11 cellular contexts compared by ENCODE assay signal in the genomic region with DNA sequence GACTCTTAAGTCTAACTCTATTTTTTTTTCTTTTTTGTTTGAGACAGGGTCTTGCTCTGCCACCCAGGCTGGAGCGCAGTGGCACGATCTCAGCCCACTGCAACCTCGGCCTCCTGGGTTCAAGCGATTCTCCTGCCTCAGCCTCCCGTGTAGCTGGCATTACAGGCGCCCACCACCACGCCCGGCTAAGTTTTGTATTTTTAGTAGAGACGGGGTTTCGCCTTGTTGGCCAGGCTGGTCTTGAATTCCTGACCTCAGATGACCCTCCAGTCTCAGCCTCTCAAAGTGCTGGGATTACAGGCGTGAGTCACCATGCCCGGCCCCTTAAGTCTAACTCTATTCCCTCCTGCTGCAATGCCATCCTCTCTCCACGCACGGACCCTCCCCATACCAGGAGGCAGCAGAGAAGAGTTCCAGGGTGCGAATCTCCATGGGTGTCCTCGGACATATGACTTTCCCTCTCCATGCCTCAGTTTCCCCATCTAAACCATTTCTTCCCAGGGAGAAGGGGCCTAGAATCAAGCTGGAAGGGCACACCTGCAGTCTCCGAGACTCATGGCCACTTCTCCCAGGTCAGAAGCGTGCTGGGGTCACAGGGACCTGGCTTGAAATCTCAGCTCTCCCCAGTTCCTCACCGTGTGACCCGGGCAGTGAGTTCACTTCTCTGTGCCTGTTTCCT. TPM values are rescaled to one million over a fixed set of nuclear protein-coding genes. Genes with fewer than 3 reads are reported as not detected.
DNase-seq lines count a peak whose midpoint lies in the region; ATAC-seq, FAIRE-seq and TF ChIP-seq lines count a peak whose summit lies in the region.
"Not testable (repeated sequence)": the region's sequence is repeated elsewhere in the genome, so short reads cannot be mapped to it uniquely, and the experiment has no call there.
"Had no signal": no experiment of that assay in that cellular context is flagged by ENCODE, and none has a peak within 500 bp of the region (broad histone marks: within the 10 kb centered on the region; RNA-seq: fewer than 3 reads in every experiment).

No MANE protein-coding gene starts in this region.

- peaks cover 91% of the 10 kb centered on the region for H3K4me1 ChIP-seq in A549
- H3K4me1 ChIP-seq in HCT116 (ENCODE audit: control insufficient read depth in 1 of 2, insufficient read depth in 2 of 2, low read length in 2 of 2), result peaks cover 84 to 96% of the 10 kb centered on the region in 2 experiments
- peaks cover 21% of the 10 kb centered on the region for H3K4me1 ChIP-seq in RWPE2 (ENCODE audit: insufficient read depth, poor library complexity, severe bottlenecking)
- H3K4me1 ChIP-seq in K562 (replicated peaks in 1 of 2; ENCODE audit: control insufficient read depth in 2 of 2, insufficient read depth in 2 of 2, low read length in 2 of 2), result peaks cover 26 to 30% of the 10 kb centered on the region in 2 experiments
- peaks cover 98% of the 10 kb centered on the region for H3K4me1 ChIP-seq in HepG2 (ENCODE audit: insufficient read depth, low read length)
- peaks cover 38% of the 10 kb centered on the region for H3K4me1 ChIP-seq in stomach smooth muscle (ENCODE audit: control insufficient read depth, insufficient read depth, low read length)

- 0 out of 2 replicates have a peak, but pooled peaks have one; percentile 9 for TF ChIP-seq POLR2A in A549 (IDR thresholded peaks at IDR 0.05; ENCODE audit: low read length)
- not testable (repeated sequence) for TF ChIP-seq POLR2A in HCT116 (IDR thresholded peaks at IDR 0.05; ENCODE audit: borderline replicate concordance, extremely low read depth, insufficient read depth, insufficient read length); K562 (conservative IDR thresholded peaks at IDR 0.05); HepG2 (IDR thresholded peaks at IDR 0.05; ENCODE audit: insufficient read depth in 1 of 2, low read depth in 2 of 2, low read length in 2 of 2)

- ATAC-seq in A549 (peak in 1 of 2 experiments; percentile 9; a peak in 3 of 6 replicates), HCT116 (peak; percentile 37), omental fat pad (ENCODE audit: low FRiP score) (peak; percentile 30)
- ATAC-seq in RWPE2 (ENCODE audit: low read depth); K562; HepG2: not testable (repeated sequence)

- 17% methylated on average over 20 of the region's 20 CpGs for WGBS in A549 (ENCODE audit: missing lambda C conversion rate)
- 63% methylated on average over 20 of the region's 20 CpGs for WGBS in K562 (ENCODE audit: insufficient coverage, low coverage, missing lambda C conversion rate)
- WGBS in HepG2 (ENCODE audit: low lambda C conversion rate), result 47% methylated on average over 18 of the region's 20 CpGs

- H3K4me2 ChIP-seq in A549 (peak overlapping the region; percentile 89), HCT116 (ENCODE audit: low read length) (peak overlapping the region; percentile 76), K562 (ENCODE audit: insufficient read depth, low read length) (peak overlapping the region; percentile 67; the same call in 1 of the 2 replicates), HepG2 (ENCODE audit: low read depth, low read length) (peak overlapping the region; percentile 94)

- POLR2A ChIA-PET in A549 (lab: Yijun Ruan, JAX), result interaction anchor here (0.6 to 4.0 kb wide), 13 partner anchors 9 to 57 kb away, joined by 3 to 53 read pairs (median 8); no protein-coding TSS in a partner anchor
- POLR2A ChIA-PET in HCT116 (lab: Charles Lee), result interaction anchor here (0.7 to 5.8 kb wide), 10 partner anchors 9 to 53 kb away, joined by 3 to 36 read pairs (median 4); no protein-coding TSS in a partner anchor
- POLR2A ChIA-PET in K562 (lab: Yijun Ruan, JAX), result interaction anchor here (0.9 to 1.6 kb wide), 2 partner anchors 19 to 28 kb away, joined by 4 to 5 read pairs; no protein-coding TSS in a partner anchor
- POLR2A ChIA-PET in HepG2 (lab: Yijun Ruan, JAX), result interaction anchor here (1.0 to 4.0 kb wide), 6 partner anchors 14 to 48 kb away, joined by 3 to 45 read pairs (median 8); no protein-coding TSS in a partner anchor

- H4K20me1 ChIP-seq in HCT116 (ENCODE audit: insufficient read depth); K562 (replicated peaks; ENCODE audit: control insufficient read depth, insufficient read depth, low read length); HepG2 (ENCODE audit: insufficient read depth, low read length): not testable (repeated sequence)

- not testable (repeated sequence) for TF ChIP-seq EP300 in A549 (IDR thresholded peaks at IDR 0.05); K562 (IDR thresholded peaks at IDR 0.05; ENCODE audit: low read length); HepG2 (IDR thresholded peaks at IDR 0.05; ENCODE audit: low read depth in 2 of 2, low read length in 2 of 2); HepG2 (CRISPR knock-in tag; IDR thresholded peaks at IDR 0.05; ENCODE audit: borderline replicate concordance)

- in situ Hi-C loops in K562 (cut with MboI); HepG2 (cut with HindIII; ENCODE audit: extremely low pct_ligation_motif_present, low pct_unique_long_range_greater_than_20kb): not testable (repeated sequence)

- H3K4me3 ChIP-seq in A549 (peak overlapping the region; percentile 2; the same call in 2 of the 3 replicates), HCT116 (replicated peaks in 1 of 2; ENCODE audit: low read depth in 1 of 2, low read length in 2 of 2) (peak overlapping the region; percentile 26 to 44), HepG2 (replicated peaks in 1 of 3; ENCODE audit: insufficient read depth in 1 of 3, low read depth in 2 of 3, low read length in 3 of 3) (peak overlapping the region; percentile 27 to 72 (median 53); a peak in 4 of 6 replicates), stomach smooth muscle (ENCODE audit: low read length in 2 of 2) (peak overlapping the region in 1 of 2 donors; percentile 29)
- not testable (repeated sequence) for H3K4me3 ChIP-seq in RWPE2 (ENCODE audit: severe bottlenecking); K562

- intact Hi-C loops in HCT116 (cut with micrococcal nuclease), result loop anchor here (5.0 kb wide), 1 partner anchor 35 kb away; the partner anchor contains the start of gene CBLC
- intact Hi-C loops in K562 (cut with micrococcal nuclease); HepG2 (cut with micrococcal nuclease; ENCODE audit: unreplicated experiment): not testable (repeated sequence)

- not testable (repeated sequence) for H3K36me3 ChIP-seq in HCT116 (ENCODE audit: control insufficient read depth in 1 of 2, insufficient read depth in 2 of 2, low read length in 2 of 2); RWPE2 (ENCODE audit: low read depth); K562 (ENCODE audit: control insufficient read depth, insufficient read depth, low read length); HepG2 (replicated peaks in 1 of 2; ENCODE audit: control insufficient read depth in 1 of 2, insufficient read depth in 2 of 2, low read length in 2 of 2); stomach smooth muscle (ENCODE audit: control insufficient read depth in 2 of 2, insufficient read depth in 2 of 2, low read length in 2 of 2)

- not testable (repeated sequence) for H3K9me3 ChIP-seq in A549; HCT116 (ENCODE audit: control insufficient read depth in 1 of 2, insufficient read depth in 1 of 2, low read depth in 1 of 2, low read length in 2 of 2); RWPE2 (ENCODE audit: severe bottlenecking); K562 (replicated peaks; ENCODE audit: control insufficient read depth, insufficient read depth, low read depth, low read length); HepG2 (ENCODE audit: low read length); stomach smooth muscle (ENCODE audit: control insufficient read depth in 2 of 2, low read length in 2 of 2)

- H2AFZ ChIP-seq in HCT116 (ENCODE audit: low read depth, low read length, poor library complexity, severe bottlenecking); HepG2 (ENCODE audit: low read length): not testable (repeated sequence)
- peak overlapping the region; percentile 90 for H2AFZ ChIP-seq in K562 (ENCODE audit: low read depth, low read length)

- H3K9me1 ChIP-seq in K562 (ENCODE audit: control insufficient read depth, insufficient read depth, low read length), result not testable (repeated sequence)

- H3K79me2 ChIP-seq in HCT116 (ENCODE audit: insufficient read depth, low read length); K562 (ENCODE audit: control insufficient read depth, insufficient read depth, low read length); HepG2 (ENCODE audit: insufficient read depth, low read length): not testable (repeated sequence)

- H3K9ac ChIP-seq in HCT116 (ENCODE audit: low read length) (peak overlapping the region; percentile 77), K562 (ENCODE audit: insufficient read depth in 1 of 2, low read depth in 2 of 2, low read length in 2 of 2) (peak overlapping the region; percentile 46 to 82; a peak in 2 of 4 replicates), HepG2 (ENCODE audit: insufficient read depth, low read depth, low read length) (peak overlapping the region; percentile 63; the same call in 1 of the 2 replicates), stomach smooth muscle (ENCODE audit: low read length in 2 of 2) (peak overlapping the region; percentile 21 to 60)

- FAIRE-seq in A549 (lab: Jason Lieb, UNC); HepG2 (lab: Jason Lieb, UNC): not testable (repeated sequence)
- peak; percentile 32 for FAIRE-seq in K562 (lab: Jason Lieb, UNC)

- BruUV-seq in HCT116 (replicated peaks; lab: Mats Ljungman, UMichigan), result TSS peak; percentile 90
- BruUV-seq in K562 (replicated peaks; lab: Mats Ljungman, UMichigan); HepG2 (replicated peaks; lab: Mats Ljungman, UMichigan): not testable (repeated sequence)

- not testable (repeated sequence) for H3K27me3 ChIP-seq in HCT116 (ENCODE audit: insufficient read depth, low read length); RWPE2 (ENCODE audit: insufficient read depth, poor library complexity, severe bottlenecking); K562 (ENCODE audit: control insufficient read depth in 2 of 2, insufficient read depth in 2 of 2, low read length in 2 of 2); HepG2 (ENCODE audit: control insufficient read depth in 1 of 2, insufficient read depth in 2 of 2, low read length in 2 of 2); stomach smooth muscle (ENCODE audit: control insufficient read depth in 1 of 2, insufficient read depth in 2 of 2, low read length in 2 of 2)

- H3K27ac ChIP-seq in A549, result peak overlapping the region; percentile 92 to 99
- peak overlapping the region; percentile 95 for H3K27ac ChIP-seq in HCT116 (ENCODE audit: low read depth, low read length)
- H3K27ac ChIP-seq in RWPE2 (ENCODE audit: poor library complexity, severe bottlenecking), result peak overlapping the region; percentile 96
- peak overlapping the region; percentile 76; the same call in 2 of the 3 replicates for H3K27ac ChIP-seq in K562 (ENCODE audit: extremely low read depth, low read depth, low read length)
- H3K27ac ChIP-seq in HepG2 (ENCODE audit: extremely low read length, insufficient read depth, low read length), result peak overlapping the region; percentile 73
- peak overlapping the region; percentile 74 for H3K27ac ChIP-seq in stomach smooth muscle (ENCODE audit: low read length)

- CTCF ChIA-PET in A549 (lab: Yijun Ruan, JAX) (interaction anchor here (1.1 to 42.5 kb wide), 8 partner anchors 16 to 154 kb away, joined by 3 to 1899 read pairs (median 6); partner anchors contain the start of genes BCL3, CBLC and NECTIN2), HCT116 (lab: Charles Lee) (interaction anchor here (0.8 to 3.5 kb wide), 4 partner anchors 19 to 160 kb away, joined by 3 to 25 read pairs (median 6); no protein-coding TSS in a partner anchor)
- CTCF ChIA-PET in K562 (lab: Yijun Ruan, JAX; ENCODE audit: low intra/inter-chr PET ratio); HepG2 (lab: Yijun Ruan, JAX; ENCODE audit: low intra/inter-chr PET ratio, low total read pairs): not testable (repeated sequence)

- peak in 1 of 2 experiments; percentile 91 for DNase-seq in A549 (ENCODE audit: low read depth in 1 of 2, low spot score in 1 of 2)
- peak; percentile 32 for DNase-seq in HCT116 (ENCODE audit: low read depth, low spot score)
- not testable (repeated sequence) for DNase-seq in RWPE2 (ENCODE audit: low spot score); K562 (ENCODE audit: extremely low read depth in 1 of 4, low spot score in 3 of 4); HepG2 (ENCODE audit: low spot score); omental fat pad (ENCODE audit: low spot score)
- DNase-seq in fibroblast of gingiva (ENCODE audit: low read depth), result peak; percentile 55

- H3K9me2 ChIP-seq in HCT116 (ENCODE audit: insufficient read depth), result not testable (repeated sequence)

- RAD21 ChIA-PET in HCT116 (lab: Charles Lee; ENCODE audit: low non-redundant PET in 1 of 2, low total read pairs in 2 of 2, uncharacterized antibody in 2 of 2, unreplicated experiment in 2 of 2), result interaction anchor here (0.6 to 1.5 kb wide), 7 partner anchors 11 to 125 kb away, joined by 3 to 10 read pairs (median 4); no protein-coding TSS in a partner anchor

- not testable (repeated sequence) for TF ChIP-seq RAD21 in A549 (conservative IDR thresholded peaks at IDR 0.05 in 1 of 2, IDR thresholded peaks at IDR 0.05 in 1 of 2); HCT116 (IDR thresholded peaks at IDR 0.05; ENCODE audit: low read depth); K562 (CRISPR knock-in tag; conservative IDR thresholded peaks at IDR 0.05 in 1 of 2, IDR thresholded peaks at IDR 0.05 in 1 of 2); HepG2 (CRISPR knock-in tag; IDR thresholded peaks at IDR 0.05)

- TF ChIP-seq CTCF in A549 (IDR thresholded peaks at IDR 0.05); HCT116 (IDR thresholded peaks at IDR 0.05 in 2 of 3, conservative IDR thresholded peaks at IDR 0.05 in 1 of 3; ENCODE audit: borderline replicate concordance in 1 of 3, insufficient read depth in 1 of 3, low read depth in 2 of 3, low read length in 2 of 3); RWPE2 (IDR thresholded peaks at IDR 0.05; ENCODE audit: poor library complexity, severe bottlenecking); K562 (IDR thresholded peaks at IDR 0.05 in 2 of 3, conservative IDR thresholded peaks at IDR 0.05 in 1 of 3; ENCODE audit: insufficient read depth in 2 of 3, low read depth in 1 of 3, low read length in 3 of 3); HepG2 (CRISPR knock-in tag; IDR thresholded peaks at IDR 0.05); omental fat pad (IDR thresholded peaks at IDR 0.05): not testable (repeated sequence)

RNA-seq across cellular contexts. Expression of gene BCL3, which starts 6.0 kb away (rescaled TPM):
- polyA plus RNA-seq in A549 (2011; rRNA removed), result 22.6 and 25.3 TPM in 2 replicates
- polyA plus RNA-seq in A549 (2012; cell fraction: cytosol; rRNA removed), result 103 and 138 TPM in 2 replicates
- 302 and 387 TPM in 2 replicates for polyA plus RNA-seq in A549 (2012; cell fraction: nucleus; rRNA removed)
- polyA plus RNA-seq in A549 (2017; fragmentation: RNase III; extraction: RNeasy Plus Mini Kit Qiagen cat#74134 plus additional on column Dnase treatment), result 49.6 to 80.7 TPM (median 72.1 TPM) in 3 replicates
- polyA minus RNA-seq in A549 (2011; rRNA and poly(A)+ RNA removed), result 27.4 and 33.8 TPM in 2 replicates
- total RNA-seq in HCT116 (2021; ENCODE audit: unreplicated experiment), result 37.9 TPM
- 33.1 and 43.5 TPM in 2 replicates for polyA plus RNA-seq in HCT116 (2012)
- total RNA-seq in K562 (2011; cell fraction: chromatin; rRNA removed; ENCODE audit: low replicate concordance), result 3.7 and 11.5 TPM in 2 replicates
- 6.4 and 6.8 TPM in 2 replicates for total RNA-seq in K562 (2011; cell fraction: nucleolus; rRNA removed)
- 2.5 and 7.1 TPM in 2 replicates for total RNA-seq in K562 (2011; cell fraction: nucleoplasm; rRNA removed)
- total RNA-seq in K562 (2014; rRNA removed), result 1.1 TPM in 2 replicates
- total RNA-seq in K562 (2014; rRNA removed; fragmentation: Illumina TruSeq; extraction: Trizol), result 0.07 TPM in 1 of 2 replicates, not detected in the other
- total RNA-seq in K562 (2015; rRNA removed; fragmentation: Illumina TruSeq; extraction: Trizol), result 0.33 and 0.72 TPM in 2 replicates
- total RNA-seq in K562 (2021), result 1.9 and 2.4 TPM in 2 replicates
- 0.28 and 1.2 TPM in 2 replicates for polyA plus RNA-seq in K562 (2011; rRNA removed)
- 0.43 and 2.4 TPM in 2 replicates for polyA plus RNA-seq in K562 (2011; cell fraction: cytosol; rRNA removed)
- polyA plus RNA-seq in K562 (2011; cell fraction: nucleus; rRNA removed), result 5.5 and 6.5 TPM in 2 replicates
- polyA plus RNA-seq in K562 (2012), result 2.5 and 9.1 TPM in 2 replicates
- polyA plus RNA-seq in K562 (2014; fragmentation: Illumina TruSeq; extraction: Trizol), result 0.67 and 0.93 TPM in 2 replicates
- under 1 TPM in 1 of 2 experiments, not detected in 1; 0.03 TPM for polyA plus RNA-seq in K562 (2014; fragmentation: Nextera tagmentation; extraction: Ambion mirVana)
- polyA plus RNA-seq in K562 (2014; rRNA removed), result 0.97 and 2.4 TPM in 2 replicates
- 0.21 TPM in 1 of 2 replicates, not detected in the other for polyA minus RNA-seq in K562 (2011; rRNA and poly(A)+ RNA removed)
- polyA minus RNA-seq in K562 (2011; cell fraction: cytosol; rRNA and poly(A)+ RNA removed), result 2.5 TPM in 2 replicates
- 0.78 and 2.3 TPM in 2 replicates for polyA minus RNA-seq in K562 (2011; cell fraction: nucleus; rRNA and poly(A)+ RNA removed)
- total RNA-seq in HepG2 (2016; rRNA removed; fragmentation: Illumina TruSeq; extraction: Trizol), result 2.0 and 4.0 TPM in 2 replicates
- 4.5 and 8.9 TPM in 2 replicates for total RNA-seq in HepG2 (2016; cell fraction: cytosol; rRNA removed; fragmentation: Illumina TruSeq; extraction: Trizol; ENCODE audit: low read depth)
- total RNA-seq in HepG2 (2016; cell fraction: insoluble cytoplasmic fraction; rRNA removed; fragmentation: Illumina TruSeq; extraction: Trizol), result 1.9 and 4.2 TPM in 2 replicates
- 8.2 and 10.1 TPM in 2 replicates for total RNA-seq in HepG2 (2016; cell fraction: membrane; rRNA removed; fragmentation: Illumina TruSeq; extraction: Trizol)
- 3.1 and 4.6 TPM in 2 replicates for total RNA-seq in HepG2 (2016; cell fraction: nucleus; rRNA removed; fragmentation: Illumina TruSeq; extraction: Trizol)
- polyA plus RNA-seq in HepG2 (2011; rRNA removed), result 2.3 and 2.6 TPM in 2 replicates
- polyA plus RNA-seq in HepG2 (2011; cell fraction: cytosol; rRNA removed), result 1.8 and 3.4 TPM in 2 replicates
- polyA plus RNA-seq in HepG2 (2011; cell fraction: nucleus; rRNA removed), result 23.1 and 29.5 TPM in 2 replicates
- 6.8 and 9.9 TPM in 2 replicates for polyA plus RNA-seq in HepG2 (2012)
- polyA plus RNA-seq in HepG2 (2016; cell fraction: cytosol; fragmentation: Illumina TruSeq; extraction: Trizol; ENCODE audit: low read depth), result 13.0 TPM in 2 replicates
- polyA plus RNA-seq in HepG2 (2016; cell fraction: insoluble cytoplasmic fraction; fragmentation: Illumina TruSeq; extraction: Trizol; ENCODE audit: low read depth), result 8.2 and 12.0 TPM in 2 replicates
- polyA plus RNA-seq in HepG2 (2016; cell fraction: membrane; fragmentation: Illumina TruSeq; extraction: Trizol; ENCODE audit: low read depth), result 18.9 and 20.6 TPM in 2 replicates
- 17.9 and 18.7 TPM in 2 replicates for polyA plus RNA-seq in HepG2 (2016; cell fraction: nucleus; fragmentation: Illumina TruSeq; extraction: Trizol; ENCODE audit: insufficient read depth, low read depth)
- polyA minus RNA-seq in HepG2 (2011; rRNA and poly(A)+ RNA removed; ENCODE audit: low replicate concordance), result 5.3 and 5.6 TPM in 2 replicates
- polyA minus RNA-seq in HepG2 (2011; cell fraction: cytosol; rRNA and poly(A)+ RNA removed), result 4.7 and 5.7 TPM in 2 replicates
- 3.2 and 4.1 TPM in 2 replicates for polyA minus RNA-seq in HepG2 (2011; cell fraction: nucleus; rRNA and poly(A)+ RNA removed)
- total RNA-seq in omental fat pad, result 100 to 1,000 TPM in 1 of 4 donors, 10 to 100 TPM in 3; 12.2 to 113 (median 46.2) TPM

RNA-seq across cellular contexts. Expression of gene CBLC, which starts 35.2 kb away (rescaled TPM):
- polyA plus RNA-seq in A549 (2011; rRNA removed) (not detected in 2 replicates), A549 (2017; fragmentation: RNase III; extraction: RNeasy Plus Mini Kit Qiagen cat#74134 plus additional on column Dnase treatment) (not detected in 3 replicates), K562 (2011; rRNA removed) (not detected in 2 replicates), K562 (2014; fragmentation: Illumina TruSeq; extraction: Trizol) (not detected in 2 replicates), K562 (2014; fragmentation: Nextera tagmentation; extraction: Ambion mirVana) (not detected), K562 (2014; rRNA removed) (not detected in 2 replicates), HepG2 (2011; rRNA removed) (2.6 and 4.3 TPM in 2 replicates)
- polyA plus RNA-seq in A549 (2012; cell fraction: cytosol; rRNA removed), result 0.09 and 0.16 TPM in 2 replicates
- polyA plus RNA-seq in A549 (2012; cell fraction: nucleus; rRNA removed), result 0.16 and 0.21 TPM in 2 replicates
- polyA minus RNA-seq in A549 (2011; rRNA and poly(A)+ RNA removed), result 0.29 TPM in 1 of 2 replicates, not detected in the other
- total RNA-seq in HCT116 (2021; ENCODE audit: unreplicated experiment) (54.3 TPM), K562 (2014; rRNA removed) (0.09 TPM in 1 of 2 replicates, not detected in the other), K562 (2014; rRNA removed; fragmentation: Illumina TruSeq; extraction: Trizol) (not detected in 2 replicates), K562 (2015; rRNA removed; fragmentation: Illumina TruSeq; extraction: Trizol) (not detected in 2 replicates), K562 (2021) (not detected in 2 replicates), HepG2 (2016; rRNA removed; fragmentation: Illumina TruSeq; extraction: Trizol) (1.1 and 1.8 TPM in 2 replicates), omental fat pad (under 1 TPM in 1 of 4 donors, not detected in 3; 0.46 TPM)
- polyA plus RNA-seq in HCT116 (2012), result 54.5 and 58.3 TPM in 2 replicates
- total RNA-seq in K562 (2011; cell fraction: chromatin; rRNA removed; ENCODE audit: low replicate concordance), result not detected in 2 replicates
- total RNA-seq in K562 (2011; cell fraction: nucleolus; rRNA removed), result not detected in 2 replicates
- not detected in 2 replicates for total RNA-seq in K562 (2011; cell fraction: nucleoplasm; rRNA removed)
- polyA plus RNA-seq in K562 (2011; cell fraction: cytosol; rRNA removed), result not detected in 2 replicates
- polyA plus RNA-seq in K562 (2011; cell fraction: nucleus; rRNA removed), result not detected in 2 replicates
- not detected in 2 replicates for polyA plus RNA-seq in K562 (2012)
- not detected in 2 replicates for polyA minus RNA-seq in K562 (2011; rRNA and poly(A)+ RNA removed)
- polyA minus RNA-seq in K562 (2011; cell fraction: cytosol; rRNA and poly(A)+ RNA removed), result not detected in 2 replicates
- polyA minus RNA-seq in K562 (2011; cell fraction: nucleus; rRNA and poly(A)+ RNA removed), result not detected in 2 replicates
- 0.81 and 0.97 TPM in 2 replicates for total RNA-seq in HepG2 (2016; cell fraction: cytosol; rRNA removed; fragmentation: Illumina TruSeq; extraction: Trizol; ENCODE audit: low read depth)
- total RNA-seq in HepG2 (2016; cell fraction: insoluble cytoplasmic fraction; rRNA removed; fragmentation: Illumina TruSeq; extraction: Trizol), result 0.91 and 1.8 TPM in 2 replicates
- total RNA-seq in HepG2 (2016; cell fraction: membrane; rRNA removed; fragmentation: Illumina TruSeq; extraction: Trizol), result 1.1 and 1.2 TPM in 2 replicates
- total RNA-seq in HepG2 (2016; cell fraction: nucleus; rRNA removed; fragmentation: Illumina TruSeq; extraction: Trizol), result 1.6 and 2.7 TPM in 2 replicates
- 1.4 and 2.1 TPM in 2 replicates for polyA plus RNA-seq in HepG2 (2011; cell fraction: cytosol; rRNA removed)
- polyA plus RNA-seq in HepG2 (2011; cell fraction: nucleus; rRNA removed), result 13.9 and 14.3 TPM in 2 replicates
- 1.8 and 2.3 TPM in 2 replicates for polyA plus RNA-seq in HepG2 (2012)
- 0.87 and 0.89 TPM in 2 replicates for polyA plus RNA-seq in HepG2 (2016; cell fraction: cytosol; fragmentation: Illumina TruSeq; extraction: Trizol; ENCODE audit: low read depth)
- 1.1 and 1.9 TPM in 2 replicates for polyA plus RNA-seq in HepG2 (2016; cell fraction: insoluble cytoplasmic fraction; fragmentation: Illumina TruSeq; extraction: Trizol; ENCODE audit: low read depth)
- 0.50 and 0.61 TPM in 2 replicates for polyA plus RNA-seq in HepG2 (2016; cell fraction: membrane; fragmentation: Illumina TruSeq; extraction: Trizol; ENCODE audit: low read depth)
- 4.5 and 5.6 TPM in 2 replicates for polyA plus RNA-seq in HepG2 (2016; cell fraction: nucleus; fragmentation: Illumina TruSeq; extraction: Trizol; ENCODE audit: insufficient read depth, low read depth)
- polyA minus RNA-seq in HepG2 (2011; rRNA and poly(A)+ RNA removed; ENCODE audit: low replicate concordance), result 0.33 and 11.2 TPM in 2 replicates
- 1.4 and 2.2 TPM in 2 replicates for polyA minus RNA-seq in HepG2 (2011; cell fraction: cytosol; rRNA and poly(A)+ RNA removed)
- polyA minus RNA-seq in HepG2 (2011; cell fraction: nucleus; rRNA and poly(A)+ RNA removed), result 3.9 and 5.8 TPM in 2 replicates
- total RNA-seq: activated T-cell treated with anti-CD3 and anti-CD28 coated beads, Interleukin-2, amount 50 U/mL, for 72 hours; aorta; GM12878 had no signal
- polyA plus RNA-seq: GM12878 had no signal

RNA-seq across cellular contexts. Expression of gene CEACAM16, which starts 43.5 kb away (rescaled TPM):
- polyA plus RNA-seq in A549 (2011; rRNA removed) (not detected in 2 replicates), A549 (2017; fragmentation: RNase III; extraction: RNeasy Plus Mini Kit Qiagen cat#74134 plus additional on column Dnase treatment) (0.08 to 0.11 TPM in 2 of 3 replicates, not detected in the other), K562 (2011; rRNA removed) (not detected in 2 replicates), K562 (2014; fragmentation: Illumina TruSeq; extraction: Trizol) (not detected in 2 replicates), K562 (2014; fragmentation: Nextera tagmentation; extraction: Ambion mirVana) (not detected), K562 (2014; rRNA removed) (not detected in 2 replicates), HepG2 (2011; rRNA removed) (not detected in 2 replicates)
- polyA plus RNA-seq in A549 (2012; cell fraction: cytosol; rRNA removed), result 0.03 TPM in 1 of 2 replicates, not detected in the other
- 0.34 and 0.50 TPM in 2 replicates for polyA plus RNA-seq in A549 (2012; cell fraction: nucleus; rRNA removed)
- polyA minus RNA-seq in A549 (2011; rRNA and poly(A)+ RNA removed), result 0.34 and 0.58 TPM in 2 replicates
- total RNA-seq in HCT116 (2021; ENCODE audit: unreplicated experiment) (not detected), K562 (2014; rRNA removed) (not detected in 2 replicates), K562 (2014; rRNA removed; fragmentation: Illumina TruSeq; extraction: Trizol) (not detected in 2 replicates), K562 (2015; rRNA removed; fragmentation: Illumina TruSeq; extraction: Trizol) (not detected in 2 replicates), K562 (2021) (not detected in 2 replicates), HepG2 (2016; rRNA removed; fragmentation: Illumina TruSeq; extraction: Trizol) (not detected in 2 replicates), omental fat pad (not detected)
- not detected in 2 replicates for polyA plus RNA-seq in HCT116 (2012)
- total RNA-seq in K562 (2011; cell fraction: chromatin; rRNA removed; ENCODE audit: low replicate concordance), result not detected in 2 replicates
- not detected in 2 replicates for total RNA-seq in K562 (2011; cell fraction: nucleolus; rRNA removed)
- not detected in 2 replicates for total RNA-seq in K562 (2011; cell fraction: nucleoplasm; rRNA removed)
- not detected in 2 replicates for polyA plus RNA-seq in K562 (2011; cell fraction: cytosol; rRNA removed)
- polyA plus RNA-seq in K562 (2011; cell fraction: nucleus; rRNA removed), result not detected in 2 replicates
- polyA plus RNA-seq in K562 (2012), result not detected in 2 replicates
- not detected in 2 replicates for polyA minus RNA-seq in K562 (2011; rRNA and poly(A)+ RNA removed)
- not detected in 2 replicates for polyA minus RNA-seq in K562 (2011; cell fraction: cytosol; rRNA and poly(A)+ RNA removed)
- polyA minus RNA-seq in K562 (2011; cell fraction: nucleus; rRNA and poly(A)+ RNA removed), result not detected in 2 replicates
- total RNA-seq in HepG2 (2016; cell fraction: cytosol; rRNA removed; fragmentation: Illumina TruSeq; extraction: Trizol; ENCODE audit: low read depth), result not detected in 2 replicates
- not detected in 2 replicates for total RNA-seq in HepG2 (2016; cell fraction: insoluble cytoplasmic fraction; rRNA removed; fragmentation: Illumina TruSeq; extraction: Trizol)
- total RNA-seq in HepG2 (2016; cell fraction: membrane; rRNA removed; fragmentation: Illumina TruSeq; extraction: Trizol), result not detected in 2 replicates
- not detected in 2 replicates for total RNA-seq in HepG2 (2016; cell fraction: nucleus; rRNA removed; fragmentation: Illumina TruSeq; extraction: Trizol)
- not detected in 2 replicates for polyA plus RNA-seq in HepG2 (2011; cell fraction: cytosol; rRNA removed)
- not detected in 2 replicates for polyA plus RNA-seq in HepG2 (2011; cell fraction: nucleus; rRNA removed)
- polyA plus RNA-seq in HepG2 (2012), result not detected in 2 replicates
- polyA plus RNA-seq in HepG2 (2016; cell fraction: cytosol; fragmentation: Illumina TruSeq; extraction: Trizol; ENCODE audit: low read depth), result not detected in 2 replicates
- polyA plus RNA-seq in HepG2 (2016; cell fraction: insoluble cytoplasmic fraction; fragmentation: Illumina TruSeq; extraction: Trizol; ENCODE audit: low read depth), result not detected in 2 replicates
- polyA plus RNA-seq in HepG2 (2016; cell fraction: membrane; fragmentation: Illumina TruSeq; extraction: Trizol; ENCODE audit: low read depth), result not detected in 2 replicates
- not detected in 2 replicates for polyA plus RNA-seq in HepG2 (2016; cell fraction: nucleus; fragmentation: Illumina TruSeq; extraction: Trizol; ENCODE audit: insufficient read depth, low read depth)
- not detected in 2 replicates for polyA minus RNA-seq in HepG2 (2011; rRNA and poly(A)+ RNA removed; ENCODE audit: low replicate concordance)
- not detected in 2 replicates for polyA minus RNA-seq in HepG2 (2011; cell fraction: cytosol; rRNA and poly(A)+ RNA removed)
- not detected in 2 replicates for polyA minus RNA-seq in HepG2 (2011; cell fraction: nucleus; rRNA and poly(A)+ RNA removed)
- total RNA-seq: activated T-cell treated with anti-CD3 and anti-CD28 coated beads, Interleukin-2, amount 50 U/mL, for 72 hours; GM12878 had no signal
- polyA plus RNA-seq: aorta, GM12878 had no signal

Comparison
In these comparisons a context has a peak if more than half of its experiments do, and no peak if none do; other contexts are left out.
1. RNA of gene CBLC, which starts 35.2 kb away (total RNA-seq): 54.3 TPM in HCT116 (single experiment); 0.81 to 2.7 TPM in HepG2, 0.09 TPM in K562 and 0.46 TPM in omental fat pad; every median in the first group is over 10 times any median in the second.
2. Peak in every context shown above with its lines, with median percentiles within 50 percentile points of each other: H3K27ac ChIP-seq, H3K4me2 ChIP-seq and H3K9ac ChIP-seq.